ENCODE assay signal across 8 cellular contexts in the genomic region with DNA sequence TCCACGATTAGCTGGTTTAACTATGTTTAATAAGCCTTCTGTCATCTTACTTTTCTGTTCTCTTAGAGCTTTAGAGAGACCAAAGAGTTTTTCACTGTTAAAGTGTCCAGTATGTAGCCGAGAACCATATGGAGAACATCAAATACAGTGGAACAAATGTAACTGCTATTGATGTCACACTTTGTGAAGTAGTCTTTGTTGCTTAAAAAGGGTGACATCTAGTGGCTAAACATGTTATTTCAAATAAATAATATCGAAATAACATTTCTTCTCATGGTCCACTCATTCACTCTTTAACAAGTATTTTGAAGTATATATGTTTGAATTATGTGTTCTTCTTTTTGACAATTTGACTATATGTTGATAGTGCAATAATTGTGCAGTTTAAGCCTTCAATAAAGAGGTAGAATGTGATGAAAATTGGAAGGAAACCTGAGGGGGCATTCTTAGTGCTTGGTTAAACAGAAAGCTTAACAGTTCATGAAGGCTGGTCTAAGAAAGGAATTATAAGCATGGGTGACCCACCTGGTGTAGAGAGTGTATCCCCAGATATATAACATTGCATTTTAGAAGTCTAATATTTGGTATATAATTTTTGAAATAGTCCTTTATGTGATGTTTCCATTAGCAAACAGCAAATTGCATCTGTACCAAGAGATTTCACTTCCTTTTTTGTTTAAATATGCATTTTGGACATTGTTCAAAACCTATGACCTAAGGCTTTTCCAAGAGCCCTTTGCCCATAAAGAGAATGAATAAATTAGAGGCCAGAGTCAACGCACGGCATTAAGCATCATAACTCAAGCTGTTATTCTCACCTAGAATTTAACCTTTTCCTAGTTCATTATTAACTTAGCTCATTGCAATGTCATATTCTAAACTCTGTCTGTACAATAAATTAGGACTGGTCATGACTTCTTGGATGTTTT.
A peak's percentile ranks its signal among the peaks of the same experiment; 100 is the strongest.
DNase-seq lines count a peak whose midpoint lies in the region; ATAC-seq and TF ChIP-seq lines count a peak whose summit lies in the region.

No MANE protein-coding gene starts in this region.

- peak overlapping the region; percentile 70 for H2AFZ ChIP-seq in ACC112 (ENCODE audit: low read length, unreplicated experiment)

- H3K4me3 ChIP-seq in ACC112 (ENCODE audit: low read depth, low read length), result no peak overlapping the region
- H3K4me3 ChIP-seq in astrocyte of the cerebellum (ENCODE audit: low read depth, low read length), result no peak overlapping the region
- no peak overlapping the region for H3K4me3 ChIP-seq in liver (ENCODE audit: low read depth in 1 of 3, low read length in 3 of 3)

- no peak overlapping the region for H3K9ac ChIP-seq in liver (ENCODE audit: low read depth in 1 of 2, low read length in 2 of 2)

- TF ChIP-seq RAD21 in liver (IDR thresholded peaks at IDR 0.05), result peak; percentile 79 to 81

- H3K36me3 Mint-ChIP-seq in effector memory CD8-positive, alpha-beta T cell (ENCODE audit: insufficient read depth), result no peaks in the 10 kb centered on the region

- peak; percentile 69 for ATAC-seq in HG02678 (IDR thresholded peaks at IDR 0.05; ENCODE audit: unreplicated experiment)
- no peak for ATAC-seq in effector memory CD8-positive, alpha-beta T cell (replicated peaks)

- no peak overlapping the region for H3K27ac Mint-ChIP-seq in effector memory CD8-positive, alpha-beta T cell

- H3K4me1 Mint-ChIP-seq in effector memory CD8-positive, alpha-beta T cell (ENCODE audit: low read depth in 2 of 2), result no peaks in the 10 kb centered on the region

- H3K9me3 ChIP-seq in liver (ENCODE audit: control insufficient read depth in 4 of 4, low read length in 3 of 4), result no peaks in the 10 kb centered on the region

- DNase-seq in NCI-H2081 (lab: John Stamatoyannopoulos, UW) (peak; percentile 21 to 43), astrocyte of the cerebellum (ENCODE audit: low read depth) (peak; percentile 29)
- DNase-seq in effector memory CD8-positive, alpha-beta T cell, result no peak
- no peak for DNase-seq in activated T-cell treated with anti-CD3 and anti-CD28 coated beads, Interleukin-2, amount 50 U/mL, for 1 hour

- no peaks in the 10 kb centered on the region for H3K27me3 ChIP-seq in ACC112 (ENCODE audit: insufficient read depth, low read length)
- no peaks in the 10 kb centered on the region for H3K27me3 ChIP-seq in liver (ENCODE audit: control insufficient read depth in 4 of 4, insufficient read depth in 4 of 4, low read length in 3 of 4)

- H3K4me3 Mint-ChIP-seq in effector memory CD8-positive, alpha-beta T cell, result no peak overlapping the region

- 40% methylated on average over 5 of the region's 5 CpGs for WGBS in liver

- no peaks in the 10 kb centered on the region for H3K79me2 ChIP-seq in ACC112 (ENCODE audit: control insufficient read depth, insufficient read depth, low read length, unreplicated experiment)

- H3K27me3 Mint-ChIP-seq in effector memory CD8-positive, alpha-beta T cell, result peaks cover 0 to 17% of the 10 kb centered on the region in 2 donors

- H3K9me3 Mint-ChIP-seq in effector memory CD8-positive, alpha-beta T cell, result no peaks in the 10 kb centered on the region

- no peaks in the 10 kb centered on the region for H3K4me1 ChIP-seq in ACC112 (ENCODE audit: control insufficient read depth, insufficient read depth, low read length, unreplicated experiment)
- peaks cover 2 to 5% (median 4%) of the 10 kb centered on the region in 4 donors for H3K4me1 ChIP-seq in liver (ENCODE audit: control insufficient read depth in 4 of 4, insufficient read depth in 4 of 4, low read length in 3 of 4)

- TF ChIP-seq CTCF in GM12874 (IDR thresholded peaks at IDR 0.05; ENCODE audit: insufficient read depth, low read depth, low read length), result peak; percentile 15; the same call in 1 of the 2 replicates
- TF ChIP-seq CTCF in astrocyte of the cerebellum (IDR thresholded peaks at IDR 0.05; ENCODE audit: low read depth, low read length, missing control alignments), result peak; percentile 19
- peak; percentile 36 for TF ChIP-seq CTCF in liver (IDR thresholded peaks at IDR 0.05; ENCODE audit: low read depth, low read length, missing input control)

- in situ Hi-C loops in astrocyte of the cerebellum (cut with HindIII; ENCODE audit: low sequenced_read_pairs), result loop anchor here (5.0 kb wide), 1 partner anchor 312 kb away; no protein-coding TSS in a partner anchor

- H3K36me3 ChIP-seq in ACC112 (ENCODE audit: insufficient read depth, low read length) (no peaks in the 10 kb centered on the region), liver (ENCODE audit: control insufficient read depth in 4 of 4, insufficient read depth in 3 of 4, low read depth in 1 of 4, low read length in 3 of 4) (peaks cover 0 to 4% (median 1%) of the 10 kb centered on the region in 4 donors)

- H3K27ac ChIP-seq in ACC112 (ENCODE audit: low read depth, low read length) (no peak overlapping the region), liver (ENCODE audit: low read depth in 1 of 2, low read length in 2 of 2) (no peak overlapping the region)

TF ChIP-seq in liver, 16 proteins besides CTCF, POLR2A, EP300 and RAD21:
- no peak for TF ChIP-seq EGR1 (IDR thresholded peaks at IDR 0.05; ENCODE audit: low read depth in 2 of 2)
- TF ChIP-seq, protein P1, sequence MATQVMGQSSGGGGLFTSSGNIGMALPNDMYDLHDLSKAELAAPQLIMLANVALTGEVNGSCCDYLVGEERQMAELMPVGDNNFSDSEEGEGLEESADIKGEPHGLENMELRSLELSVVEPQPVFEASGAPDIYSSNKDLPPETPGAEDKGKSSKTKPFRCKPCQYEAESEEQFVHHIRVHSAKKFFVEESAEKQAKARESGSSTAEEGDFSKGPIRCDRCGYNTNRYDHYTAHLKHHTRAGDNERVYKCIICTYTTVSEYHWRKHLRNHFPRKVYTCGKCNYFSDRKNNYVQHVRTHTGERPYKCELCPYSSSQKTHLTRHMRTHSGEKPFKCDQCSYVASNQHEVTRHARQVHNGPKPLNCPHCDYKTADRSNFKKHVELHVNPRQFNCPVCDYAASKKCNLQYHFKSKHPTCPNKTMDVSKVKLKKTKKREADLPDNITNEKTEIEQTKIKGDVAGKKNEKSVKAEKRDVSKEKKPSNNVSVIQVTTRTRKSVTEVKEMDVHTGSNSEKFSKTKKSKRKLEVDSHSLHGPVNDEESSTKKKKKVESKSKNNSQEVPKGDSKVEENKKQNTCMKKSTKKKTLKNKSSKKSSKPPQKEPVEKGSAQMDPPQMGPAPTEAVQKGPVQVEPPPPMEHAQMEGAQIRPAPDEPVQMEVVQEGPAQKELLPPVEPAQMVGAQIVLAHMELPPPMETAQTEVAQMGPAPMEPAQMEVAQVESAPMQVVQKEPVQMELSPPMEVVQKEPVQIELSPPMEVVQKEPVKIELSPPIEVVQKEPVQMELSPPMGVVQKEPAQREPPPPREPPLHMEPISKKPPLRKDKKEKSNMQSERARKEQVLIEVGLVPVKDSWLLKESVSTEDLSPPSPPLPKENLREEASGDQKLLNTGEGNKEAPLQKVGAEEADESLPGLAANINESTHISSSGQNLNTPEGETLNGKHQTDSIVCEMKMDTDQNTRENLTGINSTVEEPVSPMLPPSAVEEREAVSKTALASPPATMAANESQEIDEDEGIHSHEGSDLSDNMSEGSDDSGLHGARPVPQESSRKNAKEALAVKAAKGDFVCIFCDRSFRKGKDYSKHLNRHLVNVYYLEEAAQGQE (IDR thresholded peaks at IDR 0.05), result no peak
- no peak for TF ChIP-seq FOXA2 (IDR thresholded peaks at IDR 0.05)
- TF ChIP-seq NR2F2 (IDR thresholded peaks at IDR 0.05), result no peak
- TF ChIP-seq JUND (IDR thresholded peaks at IDR 0.05), result no peak
- TF ChIP-seq RXRA (IDR thresholded peaks at IDR 0.05), result no peak

Comparison
In these comparisons a context has a peak if more than half of its experiments do, and no peak if none do; other contexts are left out.
1. DNase-seq: peak in NCI-H2081 (2 of 2) and astrocyte of the cerebellum (single experiment); none in effector memory CD8-positive, alpha-beta T cell (0 of 3) and activated T-cell treated with anti-CD3 and anti-CD28 coated beads, Interleukin-2, amount 50 U/mL, for 1 hour (single experiment).
2. Peak in every context shown above with its lines, with median percentiles within 50 percentile points of each other: CTCF ChIP-seq.